In the genomic region with DNA sequence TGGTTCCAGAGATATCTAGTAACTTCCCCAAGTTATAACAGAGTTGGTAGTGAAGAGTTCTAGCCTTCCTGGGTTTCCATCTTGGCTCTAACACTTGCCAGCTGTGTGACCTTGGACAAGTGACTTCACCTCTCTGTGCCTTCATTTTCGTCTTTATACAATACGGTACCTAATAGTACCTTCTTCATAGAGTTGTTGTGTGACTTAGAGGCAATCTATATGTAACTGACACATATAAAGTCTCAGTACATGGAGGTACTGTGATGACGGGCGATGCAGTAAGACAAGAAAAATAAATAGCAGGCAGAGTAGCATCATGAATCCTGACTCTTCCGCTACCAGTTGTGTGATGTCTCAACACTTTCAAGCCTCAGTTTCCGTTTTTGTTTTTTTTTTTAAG, we compare ENCODE assay signal across 23 cellular contexts. TPM values are rescaled to one million over a fixed set of nuclear protein-coding genes. Genes with fewer than 3 reads are reported as not detected.
A peak's percentile ranks its signal among the peaks of the same experiment; 100 is the strongest.
DNase-seq lines count a peak whose midpoint lies in the region; ATAC-seq, FAIRE-seq and TF ChIP-seq lines count a peak whose summit lies in the region.
"Had no signal": no experiment of that assay in that cellular context is flagged by ENCODE, and none has a peak within 500 bp of the region (broad histone marks: within the 10 kb centered on the region; RNA-seq: fewer than 3 reads in every experiment).

No MANE protein-coding gene starts in this region.

- no peaks in the 10 kb centered on the region for H3K4me1 Mint-ChIP-seq in activated naive CD4-positive, alpha-beta T cell treated with anti-CD3 and anti-CD28 coated beads, Interleukin-2, amount 10 ng/mL, durations not matched to agents 7 days and 5 days
- H3K4me1 Mint-ChIP-seq: GM23338, H9 had no signal

- no peak for TF ChIP-seq POLR2A in A549 (IDR thresholded peaks at IDR 0.05; ENCODE audit: low read length)

- H3K27ac ChIP-seq in A549 (no peak overlapping the region), HEK293 (ENCODE audit: extremely low read depth, low read depth, low read length) (no peak overlapping the region)
- H3K27ac ChIP-seq: BLaER1, C4-2B had no signal

- no peak overlapping the region for H3K4me2 ChIP-seq in A549
- H3K4me2 ChIP-seq: BLaER1, GM23338 had no signal

- no peak for ATAC-seq in activated naive CD4-positive, alpha-beta T cell treated with anti-CD3 and anti-CD28 coated beads, Interleukin-2, amount 50 U/mL, for 72 hours
- ATAC-seq in A549 (no peak), GM19324 (IDR thresholded peaks at IDR 0.05; ENCODE audit: low FRiP score, unreplicated experiment) (no peak)
- ATAC-seq: CD8-positive, alpha-beta T cell; GM23338; HCT116 had no signal

- H3K9me3 ChIP-seq in A549 (peaks cover 3% of the 10 kb centered on the region; the same call in 1 of the 3 replicates), HEK293 (ENCODE audit: control insufficient read depth, insufficient read depth, low read depth, low read length) (no peaks in the 10 kb centered on the region)
- H3K9me3 ChIP-seq: Caco-2 had no signal

- no peaks in the 10 kb centered on the region for H3K9me3 Mint-ChIP-seq in activated naive CD4-positive, alpha-beta T cell treated with anti-CD3 and anti-CD28 coated beads, Interleukin-2, amount 50 U/mL, for 72 hours
- no peaks in the 10 kb centered on the region for H3K9me3 Mint-ChIP-seq in activated naive CD4-positive, alpha-beta T cell treated with anti-CD3 and anti-CD28 coated beads, Interleukin-2, amount 10 ng/mL, durations not matched to agents 7 days and 5 days
- H3K9me3 Mint-ChIP-seq: CD4-positive, CD25-positive, alpha-beta regulatory T cell; CD8-positive, alpha-beta T cell; HFFc6 had no signal

- no peak for TF ChIP-seq EP300 in A549 (IDR thresholded peaks at IDR 0.05)

- peak overlapping the region; percentile 28 to 82 for H3K27ac Mint-ChIP-seq in activated naive CD4-positive, alpha-beta T cell treated with anti-CD3 and anti-CD28 coated beads, Interleukin-2, amount 50 U/mL, for 72 hours
- no peak overlapping the region for H3K27ac Mint-ChIP-seq in activated naive CD4-positive, alpha-beta T cell treated with anti-CD3 and anti-CD28 coated beads, Interleukin-2, amount 10 ng/mL, durations not matched to agents 7 days and 5 days
- H3K27ac Mint-ChIP-seq: B cell; CD4-positive, CD25-positive, alpha-beta regulatory T cell; CD8-positive, alpha-beta T cell; GM23338; H9; HFFc6 had no signal

- WGBS in A549 (ENCODE audit: missing lambda C conversion rate), result 84% methylated on average over 6 of the region's 6 CpGs

- no peaks in the 10 kb centered on the region for H3K27me3 Mint-ChIP-seq in activated naive CD4-positive, alpha-beta T cell treated with anti-CD3 and anti-CD28 coated beads, Interleukin-2, amount 10 ng/mL, durations not matched to agents 7 days and 5 days
- H3K27me3 Mint-ChIP-seq: B cell; CD4-positive, CD25-positive, alpha-beta regulatory T cell had no signal

- CTCF ChIA-PET in activated naive CD4-positive, alpha-beta T cell treated with anti-CD3 and anti-CD28 coated beads, Interleukin-2, amount 10 ng/mL, durations not matched to agents 7 days and 5 days (lab: Charles Lee), result no interaction called here
- CTCF ChIA-PET in A549 (lab: Yijun Ruan, JAX), result interaction anchor here (0.6 kb wide), 1 partner anchor 357 kb away, joined by 3 read pairs; no protein-coding TSS in a partner anchor
- CTCF ChIA-PET in HEK293 (lab: Yijun Ruan, JAX), result no interaction called here

- H3K4me3 ChIP-seq in A549 (no peak overlapping the region), HEK293 (ENCODE audit: low read depth, low read length) (no peak overlapping the region)
- H3K4me3 ChIP-seq: BLaER1, GM23338 had no signal

- H3K4me3 Mint-ChIP-seq in activated naive CD4-positive, alpha-beta T cell treated with anti-CD3 and anti-CD28 coated beads, Interleukin-2, amount 10 ng/mL, durations not matched to agents 7 days and 5 days, result no peak overlapping the region
- H3K4me3 Mint-ChIP-seq: B cell; CD4-positive, CD25-positive, alpha-beta regulatory T cell; CD8-positive, alpha-beta T cell; GM23338; H9; HFFc6 had no signal

- H3K36me3 ChIP-seq in HEK293 (ENCODE audit: control insufficient read depth in 2 of 2, insufficient read depth in 1 of 2, low read length in 2 of 2), result no peaks in the 10 kb centered on the region

- TF ChIP-seq CTCF in A549 (IDR thresholded peaks at IDR 0.05), result no peak
- no peak for TF ChIP-seq CTCF in HEK293 (tag by site-specific recombination; IDR thresholded peaks at IDR 0.05)

- H3K4me1 ChIP-seq in A549, result no peaks in the 10 kb centered on the region
- H3K4me1 ChIP-seq in HEK293 (ENCODE audit: control insufficient read depth, insufficient read depth, low read length), result no peaks in the 10 kb centered on the region
- H3K4me1 ChIP-seq: BLaER1, Caco-2 had no signal

- POLR2A ChIA-PET in A549 (lab: Yijun Ruan, JAX) (no interaction called here), HEK293 (lab: Yijun Ruan, JAX) (interaction anchor here (2.1 kb wide), 1 partner anchor 8 kb away, joined by 14 read pairs; a partner anchor contains a TSS)

- DNase-seq in activated naive CD4-positive, alpha-beta T cell treated with anti-CD3 and anti-CD28 coated beads, Interleukin-2, amount 50 U/mL, for 72 hours (ENCODE audit: low spot score in 2 of 2), result no peak
- no peak for DNase-seq in activated naive CD4-positive, alpha-beta T cell treated with anti-CD3 and anti-CD28 coated beads, Interleukin-2, amount 10 ng/mL, durations not matched to agents 7 days and 5 days
- no peak for DNase-seq in A549 (ENCODE audit: low read depth in 1 of 2, low spot score in 1 of 2)
- no peak for DNase-seq in stimulated activated CD4-positive, alpha-beta T cell treated with anti-CD3 and anti-CD28 coated beads, Interleukin-2, amount 100 ng/mL, for 48 hours
- DNase-seq: Caco-2; CD4-positive, CD25-positive, alpha-beta regulatory T cell; CD8-positive, alpha-beta T cell; DMS153; DND-41; H9; HFFc6 had no signal

- no peak for TF ChIP-seq RAD21 in A549 (conservative IDR thresholded peaks at IDR 0.05 in 1 of 2, IDR thresholded peaks at IDR 0.05 in 1 of 2)

- H3K36me3 Mint-ChIP-seq in activated naive CD4-positive, alpha-beta T cell treated with anti-CD3 and anti-CD28 coated beads, Interleukin-2, amount 50 U/mL, for 72 hours, result peaks cover 27 to 46% of the 10 kb centered on the region in 2 donors
- H3K36me3 Mint-ChIP-seq in activated naive CD4-positive, alpha-beta T cell treated with anti-CD3 and anti-CD28 coated beads, Interleukin-2, amount 10 ng/mL, durations not matched to agents 7 days and 5 days, result peaks cover 39% of the 10 kb centered on the region

- FAIRE-seq in A549 (lab: Jason Lieb, UNC), result peak; percentile 28
- FAIRE-seq: G401.6, GM19239 had no signal

TF ChIP-seq in A549, 52 proteins besides CTCF, POLR2A, EP300 and RAD21 (continues in another document):
- TF ChIP-seq, protein P1, sequence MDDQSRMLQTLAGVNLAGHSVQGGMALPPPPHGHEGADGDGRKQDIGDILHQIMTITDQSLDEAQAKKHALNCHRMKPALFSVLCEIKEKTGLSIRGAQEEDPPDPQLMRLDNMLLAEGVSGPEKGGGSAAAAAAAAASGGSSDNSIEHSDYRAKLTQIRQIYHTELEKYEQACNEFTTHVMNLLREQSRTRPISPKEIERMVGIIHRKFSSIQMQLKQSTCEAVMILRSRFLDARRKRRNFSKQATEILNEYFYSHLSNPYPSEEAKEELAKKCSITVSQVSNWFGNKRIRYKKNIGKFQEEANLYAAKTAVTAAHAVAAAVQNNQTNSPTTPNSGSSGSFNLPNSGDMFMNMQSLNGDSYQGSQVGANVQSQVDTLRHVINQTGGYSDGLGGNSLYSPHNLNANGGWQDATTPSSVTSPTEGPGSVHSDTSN (IDR thresholded peaks at IDR 0.05), result no peak

TF ChIP-seq in HEK293, 187 proteins besides CTCF, POLR2A, EP300 and RAD21:
- 0 out of 2 replicates have a peak, but pooled peaks have one; percentile 25 for TF ChIP-seq ZNF768 (tag by site-specific recombination; IDR thresholded peaks at IDR 0.05)
- TF ChIP-seq ZNF544 (tag by site-specific recombination; IDR thresholded peaks at IDR 0.05), result no peak

RNA-seq across cellular contexts. Expression of a gene that starts 8.0 kb away (rescaled TPM):
- total RNA-seq in activated naive CD4-positive, alpha-beta T cell treated with anti-CD3 and anti-CD28 coated beads, Interleukin-2, amount 50 U/mL, for 72 hours, result 100 to 1,000 TPM; 115 to 133 TPM
- 30.7 and 39.0 TPM in 2 replicates for polyA plus RNA-seq in A549 (2011; rRNA removed)
- 38.3 and 40.7 TPM in 2 replicates for polyA plus RNA-seq in A549 (2012; cell fraction: cytosol; rRNA removed)
- polyA plus RNA-seq in A549 (2012; cell fraction: nucleus; rRNA removed), result 229 and 279 TPM in 2 replicates
- 74.8 to 93.7 TPM (median 86.4 TPM) in 3 replicates for polyA plus RNA-seq in A549 (2017; fragmentation: RNase III; extraction: RNeasy Plus Mini Kit Qiagen cat#74134 plus additional on column Dnase treatment)
- polyA minus RNA-seq in A549 (2011; rRNA and poly(A)+ RNA removed), result 36.0 and 38.2 TPM in 2 replicates

RNA-seq across cellular contexts. Expression of a gene that starts 29.6 kb away (rescaled TPM):
- total RNA-seq in activated naive CD4-positive, alpha-beta T cell treated with anti-CD3 and anti-CD28 coated beads, Interleukin-2, amount 50 U/mL, for 72 hours, result 10 to 100 TPM; 31.7 to 56.5 TPM
- polyA plus RNA-seq in A549 (2011; rRNA removed), result 7.5 and 8.1 TPM in 2 replicates
- polyA plus RNA-seq in A549 (2012; cell fraction: cytosol; rRNA removed), result 21.2 and 28.8 TPM in 2 replicates
- 35.3 and 41.2 TPM in 2 replicates for polyA plus RNA-seq in A549 (2012; cell fraction: nucleus; rRNA removed)
- polyA plus RNA-seq in A549 (2017; fragmentation: RNase III; extraction: RNeasy Plus Mini Kit Qiagen cat#74134 plus additional on column Dnase treatment), result 9.6 to 15.1 TPM (median 9.6 TPM) in 3 replicates
- 9.0 and 11.3 TPM in 2 replicates for polyA minus RNA-seq in A549 (2011; rRNA and poly(A)+ RNA removed)

RNA-seq across cellular contexts. Expression of a gene that starts 45.5 kb away (rescaled TPM):
- 1 to 10 TPM; 2.3 to 6.7 TPM for total RNA-seq in activated naive CD4-positive, alpha-beta T cell treated with anti-CD3 and anti-CD28 coated beads, Interleukin-2, amount 50 U/mL, for 72 hours
- polyA plus RNA-seq in A549 (2011; rRNA removed), result 0.25 and 0.34 TPM in 2 replicates
- polyA plus RNA-seq in A549 (2012; cell fraction: cytosol; rRNA removed), result 2.7 and 3.7 TPM in 2 replicates
- polyA plus RNA-seq in A549 (2012; cell fraction: nucleus; rRNA removed), result 4.6 and 8.2 TPM in 2 replicates
- 2.7 to 3.6 TPM (median 3.4 TPM) in 3 replicates for polyA plus RNA-seq in A549 (2017; fragmentation: RNase III; extraction: RNeasy Plus Mini Kit Qiagen cat#74134 plus additional on column Dnase treatment)
- polyA minus RNA-seq in A549 (2011; rRNA and poly(A)+ RNA removed), result 0.50 and 0.73 TPM in 2 replicates
- total RNA-seq: A172, H4 had no signal
- polyA plus RNA-seq: AG04450 had no signal

RNA-seq across cellular contexts. Expression of a gene that starts 48.2 kb away (rescaled TPM):
- total RNA-seq in activated naive CD4-positive, alpha-beta T cell treated with anti-CD3 and anti-CD28 coated beads, Interleukin-2, amount 50 U/mL, for 72 hours, result 10 to 100 TPM in 1 of 2 donors, 1 to 10 TPM in 1; 8.3 to 54.3 TPM
- polyA plus RNA-seq in A549 (2011; rRNA removed) (42.2 and 49.2 TPM in 2 replicates), A549 (2017; fragmentation: RNase III; extraction: RNeasy Plus Mini Kit Qiagen cat#74134 plus additional on column Dnase treatment) (75.3 to 86.0 TPM (median 79.4 TPM) in 3 replicates)
- 86.7 and 115 TPM in 2 replicates for polyA plus RNA-seq in A549 (2012; cell fraction: cytosol; rRNA removed)
- 97.2 and 109 TPM in 2 replicates for polyA plus RNA-seq in A549 (2012; cell fraction: nucleus; rRNA removed)
- polyA minus RNA-seq in A549 (2011; rRNA and poly(A)+ RNA removed), result 23.2 and 33.1 TPM in 2 replicates
